Comparison of ENCODE assay signal across 9 cellular contexts in genomic region chr18:46756559-46757201, GRCh38. TPM values are rescaled to one million over a fixed set of nuclear protein-coding genes. Genes with fewer than 3 reads are reported as not detected.
DNase-seq lines count a peak whose midpoint lies in the region; ATAC-seq, FAIRE-seq and TF ChIP-seq lines count a peak whose summit lies in the region.
"Had no signal": no experiment of that assay in that cellular context is flagged by ENCODE, and none has a peak within 500 bp of the region (broad histone marks: within the 10 kb centered on the region; RNA-seq: fewer than 3 reads in every experiment).

TSS of gene ST8SIA5 (minus strand) at chr18:46757053. CDS start at chr18:46756508, 545 bp downstream.

- no peaks in the 10 kb centered on the region for H3K9me1 ChIP-seq in endothelial cell of umbilical vein (replicated peaks; ENCODE audit: control insufficient read depth, extremely low read depth, insufficient read depth, low read length)

- 1% methylated on average over 49 to 74 of the region's 74 CpGs for WGBS in psoas muscle, 3 donors

- H3K4me3 ChIP-seq in endothelial cell of umbilical vein (replicated peaks in 1 of 3; ENCODE audit: insufficient read depth in 1 of 3, low read depth in 1 of 3, low read length in 3 of 3): no peak within 1 kb of the TSS
- H3K4me3 ChIP-seq in psoas muscle: peak within 1 kb of the TSS; percentile 72

- H3K27me3 ChIP-seq in endothelial cell of umbilical vein (ENCODE audit: control insufficient read depth in 2 of 2, insufficient read depth in 2 of 2, low read length in 2 of 2) (peaks cover 57 to 60% of the 10 kb centered on the region in 2 experiments), psoas muscle (ENCODE audit: insufficient read depth in 3 of 3, low read length in 2 of 3) (peaks cover 0 to 4% (median 0%) of the 10 kb centered on the region in 3 donors)

- H4K20me1 ChIP-seq in endothelial cell of umbilical vein (replicated peaks; ENCODE audit: control insufficient read depth, extremely low read depth, insufficient read depth, low read length): no peaks in the 10 kb centered on the region

- intact Hi-C loops in activated CD4-positive, alpha-beta T cell treated with anti-CD3 and anti-CD28 coated beads for 36 hours (cut with DNase I, micrococcal nuclease): loop anchor here in 1 of 2 experiments (2.0 to 5.0 kb wide), 2 partner anchors 160 to 496 kb away; partner anchors contain the start of genes KATNAL2, PIAS2 and SKOR2
- intact Hi-C loops in endothelial cell of umbilical vein (cut with micrococcal nuclease): no loop called here
- intact Hi-C loops in psoas muscle (cut with DNase I): loop anchor here in 1 of 2 donors (5.0 kb wide), 1 partner anchor 44 kb away; no protein-coding TSS in a partner anchor

- H3K4me1 Mint-ChIP-seq in activated CD4-positive, alpha-beta T cell treated with anti-CD3 and anti-CD28 coated beads for 36 hours: peaks cover 6% of the 10 kb centered on the region

- H3K9me3 ChIP-seq in endothelial cell of umbilical vein (replicated peaks; ENCODE audit: control insufficient read depth, insufficient read depth, low read length): no peaks in the 10 kb centered on the region
- H3K9me3 ChIP-seq in psoas muscle: no peaks in the 10 kb centered on the region

- no peaks in the 10 kb centered on the region for H3K79me2 ChIP-seq in endothelial cell of umbilical vein (ENCODE audit: control insufficient read depth, insufficient read depth, low read length)

- H3K36me3 ChIP-seq in endothelial cell of umbilical vein (ENCODE audit: control insufficient read depth in 2 of 2, extremely low read depth in 1 of 2, insufficient read depth in 2 of 2, low read length in 2 of 2): no peaks in the 10 kb centered on the region
- H3K36me3 ChIP-seq in psoas muscle (ENCODE audit: insufficient read depth in 1 of 2, low read depth in 1 of 2): no peaks in the 10 kb centered on the region

- no peak within 1 kb of the TSS for H2AFZ ChIP-seq in endothelial cell of umbilical vein (ENCODE audit: low read depth, low read length)

- peak; percentile 30 for ATAC-seq in activated CD4-positive, alpha-beta T cell treated with anti-CD3 and anti-CD28 coated beads for 36 hours
- ATAC-seq in psoas muscle (peak; percentile 64 to 72 (median 66)), HG03039 (IDR thresholded peaks at IDR 0.05; ENCODE audit: unreplicated experiment) (no peak)

- H3K27ac ChIP-seq in endothelial cell of umbilical vein (ENCODE audit: insufficient read depth, low read depth, low read length) (no peak within 1 kb of the TSS), psoas muscle (peak within 1 kb of the TSS; percentile 88)

- H3K36me3 Mint-ChIP-seq in activated CD4-positive, alpha-beta T cell treated with anti-CD3 and anti-CD28 coated beads for 36 hours (ENCODE audit: low read depth): no peaks in the 10 kb centered on the region
- H3K36me3 Mint-ChIP-seq: CD4-positive, CD25-positive, alpha-beta regulatory T cell had no signal

- TF ChIP-seq CTCF in endothelial cell of umbilical vein (IDR thresholded peaks at IDR 0.05; ENCODE audit: extremely low read depth in 1 of 2, insufficient read depth in 1 of 2, low read depth in 1 of 2, low read length in 2 of 2): no peak
- no peak for TF ChIP-seq CTCF in psoas muscle (IDR thresholded peaks at IDR 0.05)

- no peak for FAIRE-seq in endothelial cell of umbilical vein (lab: Jason Lieb, UNC)

- H3K27ac Mint-ChIP-seq in activated CD4-positive, alpha-beta T cell treated with anti-CD3 and anti-CD28 coated beads for 36 hours: no peak within 1 kb of the TSS
- H3K27ac Mint-ChIP-seq: CD4-positive, CD25-positive, alpha-beta regulatory T cell had no signal

- H3K4me1 ChIP-seq in endothelial cell of umbilical vein (ENCODE audit: control insufficient read depth, extremely low read depth, insufficient read depth, low read length) (peaks cover 4% of the 10 kb centered on the region), psoas muscle (peaks cover 27% of the 10 kb centered on the region)

- BruUV-seq in endothelial cell of umbilical vein (replicated peaks; lab: Mats Ljungman, UMichigan): no TSS peak

- H3K27me3 Mint-ChIP-seq in activated CD4-positive, alpha-beta T cell treated with anti-CD3 and anti-CD28 coated beads for 36 hours: peaks cover 54% of the 10 kb centered on the region

- H3K9ac ChIP-seq in endothelial cell of umbilical vein (replicated peaks; ENCODE audit: extremely low read depth, insufficient read depth, low read length): no peak within 1 kb of the TSS

- no peak for TF ChIP-seq POLR2A in endothelial cell of umbilical vein (IDR thresholded peaks at IDR 0.05; ENCODE audit: low read depth, low read length)

- CTCF ChIA-PET in activated CD4-positive, alpha-beta T cell treated with anti-CD3 and anti-CD28 coated beads for 36 hours (lab: Charles Lee): no interaction called here
- CTCF ChIA-PET in endothelial cell of umbilical vein (lab: Charles Lee): no interaction called here

- dilution Hi-C loops in endothelial cell of umbilical vein (cut with MboI; ENCODE audit: extremely low pct_ligation_motif_present, low sequenced_read_pairs): no loop called here

- POLR2A ChIA-PET in activated CD4-positive, alpha-beta T cell treated with anti-CD3 and anti-CD28 coated beads for 36 hours (lab: Charles Lee): no interaction called here
- POLR2A ChIA-PET in endothelial cell of umbilical vein (lab: Charles Lee): no interaction called here

- H3K4me3 Mint-ChIP-seq in activated CD4-positive, alpha-beta T cell treated with anti-CD3 and anti-CD28 coated beads for 36 hours: peak within 1 kb of the TSS; percentile 53

- DNase-seq in activated CD4-positive, alpha-beta T cell treated with anti-CD3 and anti-CD28 coated beads for 36 hours: peak; percentile 37
- no peak for DNase-seq in activated CD4-positive, alpha-beta T cell treated with anti-CD3 and anti-CD28 coated beads, Interleukin-2, amount 50 U/mL, for 1 hour
- DNase-seq in NCI-H69 (lab: John Stamatoyannopoulos, UW): peak; percentile 98
- DNase-seq in endothelial cell of umbilical vein (ENCODE audit: low read depth, low spot score): no peak
- DNase-seq in psoas muscle: peak; percentile 38 to 66
- DNase-seq in OCI-M2 (lab: John Stamatoyannopoulos, UW; ENCODE audit: unreplicated experiment): no peak
- DNase-seq in stimulated activated CD4-positive, alpha-beta T cell treated with anti-CD3 and anti-CD28 coated beads, Interleukin-4, amount 100 ng/mL, for 24 hours: no peak

- peak within 1 kb of the TSS; percentile 38 for H3K4me2 ChIP-seq in endothelial cell of umbilical vein (ENCODE audit: insufficient read depth, low read length)

- no peaks in the 10 kb centered on the region for H3K9me3 Mint-ChIP-seq in activated CD4-positive, alpha-beta T cell treated with anti-CD3 and anti-CD28 coated beads for 36 hours (ENCODE audit: low read depth)

TF ChIP-seq in endothelial cell of umbilical vein, 7 proteins besides CTCF, POLR2A, EP300 and RAD21:
- no peak for TF ChIP-seq JUN (IDR thresholded peaks at IDR 0.05; ENCODE audit: borderline replicate concordance, insufficient read depth, insufficient read length, low read depth)
- TF ChIP-seq EZH2 (IDR thresholded peaks at IDR 0.05; ENCODE audit: borderline replicate concordance, low read depth, low read length, severe bottlenecking): peak; percentile 58
- no peak for TF ChIP-seq FOS (IDR thresholded peaks at IDR 0.05; ENCODE audit: borderline replicate concordance, insufficient read depth, low read length)

RNA-seq across cellular contexts. Expression of gene ST8SIA5, which starts in this region (rescaled TPM):
- total RNA-seq in activated CD4-positive, alpha-beta T cell treated with anti-CD3 and anti-CD28 coated beads for 36 hours: not detected
- total RNA-seq in endothelial cell of umbilical vein (0.32 and 0.62 TPM in 2 replicates), psoas muscle (1 to 10 TPM; 1.8 to 9.9 (median 7.2) TPM)
- polyA plus RNA-seq in endothelial cell of umbilical vein (0.10 and 0.25 TPM in 2 replicates), psoas muscle (1 to 10 TPM; 2.2 to 3.2 (median 3.1) TPM)
- polyA plus RNA-seq in endothelial cell of umbilical vein (2011; cell fraction: cytosol; rRNA removed): 0.03 and 0.05 TPM in 2 replicates
- 0.37 and 0.46 TPM in 2 replicates for polyA plus RNA-seq in endothelial cell of umbilical vein (2011; cell fraction: nucleus; rRNA removed)
- not detected in 2 replicates for polyA plus RNA-seq in endothelial cell of umbilical vein (2012)
- polyA minus RNA-seq in endothelial cell of umbilical vein: 0.53 TPM in 1 of 2 replicates, not detected in the other
- polyA minus RNA-seq in endothelial cell of umbilical vein (2011; cell fraction: cytosol; rRNA and poly(A)+ RNA removed): not detected
- 0.14 TPM in 1 of 2 replicates, not detected in the other for polyA minus RNA-seq in endothelial cell of umbilical vein (2011; cell fraction: nucleus; rRNA and poly(A)+ RNA removed)
- total RNA-seq: CD4-positive, CD25-positive, alpha-beta regulatory T cell had no signal
- polyA plus RNA-seq: CD4-positive, CD25-positive, alpha-beta regulatory T cell had no signal

Comparison
In these comparisons a context has a peak if more than half of its experiments do, and no peak if none do; other contexts are left out.
1. Peak in DNase-seq and ATAC-seq in activated CD4-positive, alpha-beta T cell treated with anti-CD3 and anti-CD28 coated beads for 36 hours; RNA of the gene not detected or under 1 TPM.
2. DNase-seq: peak in NCI-H69 (single experiment) and psoas muscle (2 of 2); none in activated CD4-positive, alpha-beta T cell treated with anti-CD3 and anti-CD28 coated beads, Interleukin-2, amount 50 U/mL, for 1 hour (single experiment), endothelial cell of umbilical vein (single experiment), OCI-M2 (single experiment) and stimulated activated CD4-positive, alpha-beta T cell treated with anti-CD3 and anti-CD28 coated beads, Interleukin-4, amount 100 ng/mL, for 24 hours (single experiment).